Comparison of ENCODE assay signal across 13 cellular contexts in genomic region chr11:29119691-29120328, GRCh38.
DNase-seq lines count a peak whose midpoint lies in the region; ATAC-seq, FAIRE-seq and TF ChIP-seq lines count a peak whose summit lies in the region.
"Had no signal": no experiment of that assay in that cellular context is flagged by ENCODE, and none has a peak within 500 bp of the region (broad histone marks: within the 10 kb centered on the region; RNA-seq: fewer than 3 reads in every experiment).

No MANE protein-coding gene starts in this region.

- no peaks in the 10 kb centered on the region for H3K4me1 Mint-ChIP-seq in activated CD4-positive, alpha-beta T cell treated with anti-CD3 and anti-CD28 coated beads, Interleukin-2, amount 10 ng/mL, durations not matched to agents 7 days and 5 days
- H3K4me1 Mint-ChIP-seq: immature natural killer cell had no signal

- POLR2A ChIA-PET in A673 (lab: Charles Lee; ENCODE audit: low non-redundant PET): no interaction called here
- POLR2A ChIA-PET in activated CD4-positive, alpha-beta T cell treated with anti-CD3 and anti-CD28 coated beads, Interleukin-2, amount 10 ng/mL, durations not matched to agents 7 days and 5 days (lab: Charles Lee): no interaction called here

- 20 to 21% methylated on average over 6 of the region's 6 CpGs for WGBS in lung, 2 donors

- H3K27me3 ChIP-seq in A673 (replicated peaks; ENCODE audit: insufficient read depth, low read depth, low read length, poor library complexity) (no peaks in the 10 kb centered on the region), bronchial epithelial cell (ENCODE audit: control insufficient read depth, insufficient read depth, low read length) (no peaks in the 10 kb centered on the region), lung (ENCODE audit: control insufficient read depth, insufficient read depth) (no peaks in the 10 kb centered on the region)
- H3K27me3 ChIP-seq: BLaER1 treated with 17β-estradiol and CSF1 and Interleukin-3, amounts not matched to agents 10 nM and 100 nM; spleen had no signal

- H3K36me3 Mint-ChIP-seq in activated CD4-positive, alpha-beta T cell treated with anti-CD3 and anti-CD28 coated beads, Interleukin-2, amount 10 ng/mL, durations not matched to agents 7 days and 5 days (ENCODE audit: low read depth): no peaks in the 10 kb centered on the region
- H3K36me3 Mint-ChIP-seq: immature natural killer cell had no signal

- peak overlapping the region; percentile 1 for H3K4me3 ChIP-seq in A673 (ENCODE audit: low read depth, low read length, poor library complexity, severe bottlenecking)
- no peak overlapping the region for H3K4me3 ChIP-seq in bronchial epithelial cell (ENCODE audit: low read depth, low read length)
- no peak overlapping the region for H3K4me3 ChIP-seq in lung
- H3K4me3 ChIP-seq: BLaER1 treated with 17β-estradiol and CSF1 and Interleukin-3, amounts not matched to agents 10 nM and 100 nM; spleen had no signal

- H3K27me3 Mint-ChIP-seq in activated CD4-positive, alpha-beta T cell treated with anti-CD3 and anti-CD28 coated beads, Interleukin-2, amount 10 ng/mL, durations not matched to agents 7 days and 5 days: no peaks in the 10 kb centered on the region

- no peak for FAIRE-seq in bronchial epithelial cell (lab: Jason Lieb, UNC)

- ATAC-seq in lung (ENCODE audit: insufficient read depth, low FRiP score) (peak; percentile 78), HG02870 (IDR thresholded peaks at IDR 0.05; ENCODE audit: unreplicated experiment) (no peak), HG02884 (IDR thresholded peaks at IDR 0.05; ENCODE audit: unreplicated experiment) (no peak)

- no peak overlapping the region for H3K4me3 Mint-ChIP-seq in activated CD4-positive, alpha-beta T cell treated with anti-CD3 and anti-CD28 coated beads, Interleukin-2, amount 10 ng/mL, durations not matched to agents 7 days and 5 days
- H3K4me3 Mint-ChIP-seq: immature natural killer cell had no signal

- CTCF ChIA-PET in A673 (lab: Charles Lee): interaction anchor here (0.5 kb wide), 1 partner anchor 453 kb away, joined by 3 read pairs; no protein-coding TSS in a partner anchor
- CTCF ChIA-PET in activated CD4-positive, alpha-beta T cell treated with anti-CD3 and anti-CD28 coated beads, Interleukin-2, amount 10 ng/mL, durations not matched to agents 7 days and 5 days (lab: Charles Lee): no interaction called here

- BruUV-seq in A673 (replicated peaks; lab: Mats Ljungman, UMichigan): no TSS peak

- H3K27ac ChIP-seq in A673 (ENCODE audit: low read depth, low read length, poor library complexity, severe bottlenecking) (peak overlapping the region; percentile 26), lung (ENCODE audit: low read depth in 1 of 2, low read length in 1 of 2) (peak overlapping the region in 1 of 2 donors; percentile 84)
- H3K27ac ChIP-seq: BLaER1 treated with 17β-estradiol and CSF1 and Interleukin-3, amounts not matched to agents 10 nM and 100 nM; spleen had no signal

- DNase-seq in A673 (ENCODE audit: low spot score): peak; percentile 91
- peak; percentile 26 for DNase-seq in HT-29 (ENCODE audit: low spot score)
- DNase-seq in bronchial epithelial cell (ENCODE audit: low read depth): peak; percentile 86
- no peak for DNase-seq in lung (ENCODE audit: low spot score)
- DNase-seq in activated CD8-positive, alpha-beta memory T cell treated with anti-CD3 and anti-CD28 coated beads, Interleukin-2, amount 50 U/mL, for 4 hours: no peak
- DNase-seq in activated CD4-positive, alpha-beta T cell treated with anti-CD3 and anti-CD28 coated beads, Interleukin-2, amount 10 ng/mL, durations not matched to agents 7 days and 5 days: no peak
- DNase-seq: activated CD4-positive, alpha-beta T cell treated with anti-CD3 and anti-CD28 coated beads for 4 hours; aorta; immature natural killer cell; spleen had no signal

- intact Hi-C loops in A673 (cut with micrococcal nuclease; ENCODE audit: unreplicated experiment): no loop called here

- H3K9me3 ChIP-seq in A673 (ENCODE audit: low read depth, low read length, poor library complexity, severe bottlenecking): no peaks in the 10 kb centered on the region
- peaks cover 0 to 2% of the 10 kb centered on the region in 2 donors for H3K9me3 ChIP-seq in lung (ENCODE audit: control insufficient read depth in 2 of 2, insufficient read depth in 1 of 2, low read length in 1 of 2)
- H3K9me3 ChIP-seq: BLaER1 treated with 17β-estradiol and CSF1 and Interleukin-3, amounts not matched to agents 10 nM and 100 nM; spleen had no signal

- H3K36me3 ChIP-seq in A673 (ENCODE audit: insufficient read depth, low read length, poor library complexity, severe bottlenecking): no peaks in the 10 kb centered on the region
- H3K36me3 ChIP-seq in bronchial epithelial cell (ENCODE audit: control insufficient read depth, insufficient read depth, low read length): no peaks in the 10 kb centered on the region
- H3K36me3 ChIP-seq in lung (ENCODE audit: control insufficient read depth in 2 of 2, insufficient read depth in 2 of 2, low read length in 2 of 2): no peaks in the 10 kb centered on the region
- H3K36me3 ChIP-seq: BLaER1 treated with 17β-estradiol and CSF1 and Interleukin-3, amounts not matched to agents 10 nM and 100 nM; spleen had no signal

- TF ChIP-seq CTCF in A673 (conservative IDR thresholded peaks at IDR 0.05; ENCODE audit: low read depth, low read length) (no peak), bronchial epithelial cell (IDR thresholded peaks at IDR 0.05; ENCODE audit: insufficient read depth, low read length, severe bottlenecking) (no peak), lung (IDR thresholded peaks at IDR 0.05; ENCODE audit: control extremely low read depth, extremely low read depth) (no peak)

- H3K4me1 ChIP-seq in A673 (ENCODE audit: insufficient read depth, low read length, poor library complexity, severe bottlenecking): peaks cover 18% of the 10 kb centered on the region
- H3K4me1 ChIP-seq in lung (ENCODE audit: control insufficient read depth in 2 of 2, insufficient read depth in 2 of 2, low read length in 2 of 2): no peaks in the 10 kb centered on the region
- H3K4me1 ChIP-seq: spleen had no signal

- H3K9me3 Mint-ChIP-seq in activated CD4-positive, alpha-beta T cell treated with anti-CD3 and anti-CD28 coated beads, Interleukin-2, amount 10 ng/mL, durations not matched to agents 7 days and 5 days: peaks cover 8% of the 10 kb centered on the region

- no peak overlapping the region for H3K27ac Mint-ChIP-seq in activated CD4-positive, alpha-beta T cell treated with anti-CD3 and anti-CD28 coated beads, Interleukin-2, amount 10 ng/mL, durations not matched to agents 7 days and 5 days
- H3K27ac Mint-ChIP-seq: immature natural killer cell had no signal

Comparison
In these comparisons a context has a peak if more than half of its experiments do, and no peak if none do; other contexts are left out.
1. DNase-seq: peak in A673 (single experiment), HT-29 (single experiment) and bronchial epithelial cell (single experiment); none in lung (single experiment), activated CD8-positive, alpha-beta memory T cell treated with anti-CD3 and anti-CD28 coated beads, Interleukin-2, amount 50 U/mL, for 4 hours (single experiment) and activated CD4-positive, alpha-beta T cell treated with anti-CD3 and anti-CD28 coated beads, Interleukin-2, amount 10 ng/mL, durations not matched to agents 7 days and 5 days (single experiment).